Comparison of ENCODE assay signal across 20 cellular contexts in the genomic region with DNA sequence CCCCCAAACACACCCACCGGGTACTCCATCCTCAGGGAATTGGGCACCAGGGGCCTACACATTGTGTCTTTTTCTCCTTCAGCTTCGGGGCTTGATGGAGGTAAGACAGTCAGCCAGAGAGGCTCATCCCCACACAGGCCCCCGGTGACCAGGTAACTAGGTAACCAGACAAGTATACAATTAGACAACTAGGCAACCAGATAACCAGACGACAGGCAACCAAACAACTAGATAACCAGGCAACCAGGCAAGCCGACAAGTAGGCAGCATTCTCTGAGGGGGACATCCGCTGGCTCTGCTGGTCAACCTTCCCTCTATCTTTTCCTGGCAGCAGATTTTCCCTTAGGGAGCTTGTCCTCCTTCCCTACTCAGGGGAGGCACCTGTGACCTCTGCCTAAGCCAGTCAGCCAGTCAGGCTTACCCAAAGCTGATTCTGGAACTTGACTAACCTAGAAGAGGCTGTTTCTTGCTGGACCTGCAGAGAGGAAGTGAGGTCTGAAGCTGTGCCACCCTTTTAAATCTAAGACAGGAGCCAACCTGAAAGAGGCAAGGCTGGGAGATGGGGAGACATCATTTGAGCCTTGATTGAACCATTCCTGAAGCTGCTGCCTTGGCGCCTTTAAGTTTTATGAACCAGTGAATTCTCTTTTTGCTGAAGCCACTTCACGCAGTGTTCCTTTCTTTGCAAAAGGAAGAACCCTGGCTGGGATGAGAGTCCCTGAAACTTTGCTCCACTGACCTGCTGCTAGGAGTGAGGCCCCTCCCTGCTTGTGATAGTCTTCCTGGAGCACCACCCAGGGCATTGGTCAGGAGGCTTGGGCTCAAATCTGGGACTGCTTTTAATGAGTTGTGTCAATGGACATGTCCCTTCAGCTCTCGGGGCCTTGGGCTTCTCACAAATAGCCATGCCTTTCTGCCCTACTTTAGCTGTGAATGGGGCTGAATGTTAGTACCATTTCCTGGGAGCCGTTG. TPM values are rescaled to one million over a fixed set of nuclear protein-coding genes. Genes with fewer than 3 reads are reported as not detected.
DNase-seq lines count a peak whose midpoint lies in the region; ATAC-seq and TF ChIP-seq lines count a peak whose summit lies in the region.
"Had no signal": no experiment of that assay in that cellular context is flagged by ENCODE, and none has a peak within 500 bp of the region (broad histone marks: within the 10 kb centered on the region; RNA-seq: fewer than 3 reads in every experiment).

No MANE protein-coding gene starts in this region.

- no peak overlapping the region for H3K4me3 Mint-ChIP-seq in activated T-cell treated with anti-CD3 and anti-CD28 coated beads, Interleukin-2, amount 50 U/mL, for 72 hours
- no peak overlapping the region for H3K4me3 Mint-ChIP-seq in osteocyte (ENCODE audit: unreplicated experiment)
- H3K4me3 Mint-ChIP-seq: CD4-positive, alpha-beta memory T cell; dendritic cell treated with granulocyte-macrophage colony-stimulating factor and Interleukin-4, amounts not matched to agents 40 ng/mL and 50 ng/mL, for 4 days; natural killer cell had no signal

- no peaks in the 10 kb centered on the region for H3K27me3 ChIP-seq in KMS-11 (ENCODE audit: insufficient read depth, low read depth)

- peaks cover 66% of the 10 kb centered on the region for H3K4me1 ChIP-seq in KMS-11 (ENCODE audit: low read depth, poor library complexity, severe bottlenecking)

- no peaks in the 10 kb centered on the region for H4K20me1 ChIP-seq in KMS-11 (ENCODE audit: insufficient read depth)

- H3K4me2 ChIP-seq in KMS-11, result peak overlapping the region; percentile 73

- no peak for TF ChIP-seq POLR2A in erythroblast (IDR thresholded peaks at IDR 0.05; ENCODE audit: low read length)

- H3K36me3 Mint-ChIP-seq in activated T-cell treated with anti-CD3 and anti-CD28 coated beads, Interleukin-2, amount 50 U/mL, for 72 hours (ENCODE audit: insufficient read depth in 2 of 2), result no peaks in the 10 kb centered on the region
- no peaks in the 10 kb centered on the region for H3K36me3 Mint-ChIP-seq in osteocyte (ENCODE audit: unreplicated experiment)
- H3K36me3 Mint-ChIP-seq: CD4-positive, alpha-beta memory T cell; natural killer cell had no signal

- no peaks in the 10 kb centered on the region for H3K9me3 Mint-ChIP-seq in activated T-cell treated with anti-CD3 and anti-CD28 coated beads, Interleukin-2, amount 50 U/mL, for 72 hours
- H3K9me3 Mint-ChIP-seq in osteocyte (ENCODE audit: unreplicated experiment), result no peaks in the 10 kb centered on the region
- H3K9me3 Mint-ChIP-seq: CD4-positive, alpha-beta memory T cell; dendritic cell treated with granulocyte-macrophage colony-stimulating factor and Interleukin-4, amounts not matched to agents 40 ng/mL and 50 ng/mL, for 4 days; natural killer cell had no signal

- TF ChIP-seq CTCF in KMS-11 (conservative IDR thresholded peaks at IDR 0.05; ENCODE audit: low read depth, low read length), result no peak
- TF ChIP-seq CTCF in VCaP (conservative IDR thresholded peaks at IDR 0.05), result no peak
- TF ChIP-seq CTCF in osteocyte (IDR thresholded peaks at IDR 0.05), result no peak

- H3K4me3 ChIP-seq in KMS-11 (IDR thresholded peaks at IDR 0.05; ENCODE audit: insufficient read depth, low read depth, low read length), result no peak overlapping the region
- H3K4me3 ChIP-seq: tibial artery had no signal

- H3K27ac ChIP-seq in KMS-11, result peak overlapping the region; percentile 73
- peak overlapping the region; percentile 55 for H3K27ac ChIP-seq in VCaP
- H3K27ac ChIP-seq: tibial artery had no signal

- peak overlapping the region; percentile 6 for H3K27ac Mint-ChIP-seq in activated T-cell treated with anti-CD3 and anti-CD28 coated beads, Interleukin-2, amount 50 U/mL, for 72 hours
- H3K27ac Mint-ChIP-seq in osteocyte (ENCODE audit: unreplicated experiment), result no peak overlapping the region
- H3K27ac Mint-ChIP-seq: natural killer cell had no signal

- ATAC-seq in activated T-cell treated with anti-CD3 and anti-CD28 coated beads, Interleukin-2, amount 50 U/mL, for 72 hours (replicated peaks in 1 of 2), result no peak
- ATAC-seq: natural killer cell had no signal

- H3K36me3 ChIP-seq in KMS-11 (ENCODE audit: insufficient read depth), result no peaks in the 10 kb centered on the region
- H3K36me3 ChIP-seq: tibial artery had no signal

- H3K79me2 ChIP-seq in KMS-11 (ENCODE audit: insufficient read depth, low read depth), result no peaks in the 10 kb centered on the region

- no peak for DNase-seq in activated T-cell treated with anti-CD3 and anti-CD28 coated beads, Interleukin-2, amount 50 U/mL, for 72 hours
- no peak for DNase-seq in activated T-cell treated with anti-CD3 and anti-CD28 coated beads, Interleukin-2, amount 50 U/mL, for 48 hours
- DNase-seq in osteocyte (ENCODE audit: extremely low spot score, unreplicated experiment) (peak; percentile 63), retina (no peak), dedifferentiated amniotic fluid mesenchymal stem cell (ENCODE audit: extremely low spot score) (no peak), erythroblast (lab: John Stamatoyannopoulos, UW) (no peak)
- DNase-seq: activated CD4-positive, CD25-positive, alpha-beta regulatory T cell; activated effector memory CD4-positive, alpha-beta T cell treated with anti-CD3 and anti-CD28 coated beads, Interleukin-2, amount 50 U/mL, for 16 hours; CD4-positive, alpha-beta memory T cell; H7; natural killer cell; NCI-H2227 treated with DMSO at 0.1 percent for 48 hours; NCI-H748 treated with DMSO at 0.1 percent for 48 hours; stimulated activated CD4-positive, alpha-beta T cell treated with anti-CD3 and anti-CD28 coated beads, Interleukin-1b, Interleukin-23, amount 100 ng/mL, for 48 hours; stimulated activated naive CD4-positive, alpha-beta T cell; T1000 had no signal

- peaks cover 18% of the 10 kb centered on the region for H3K27me3 Mint-ChIP-seq in activated T-cell treated with anti-CD3 and anti-CD28 coated beads, Interleukin-2, amount 50 U/mL, for 72 hours (ENCODE audit: low read depth)
- H3K27me3 Mint-ChIP-seq in osteocyte (ENCODE audit: unreplicated experiment), result peaks cover 4% of the 10 kb centered on the region

- H3K4me1 Mint-ChIP-seq in activated T-cell treated with anti-CD3 and anti-CD28 coated beads, Interleukin-2, amount 50 U/mL, for 72 hours (ENCODE audit: low read depth), result peaks cover 31% of the 10 kb centered on the region
- H3K4me1 Mint-ChIP-seq in osteocyte (ENCODE audit: unreplicated experiment), result peaks cover 5% of the 10 kb centered on the region

- peak overlapping the region; percentile 34; the same call in 1 of the 2 replicates for H2AFZ ChIP-seq in KMS-11 (ENCODE audit: low read depth)

- H3K9ac ChIP-seq in KMS-11, result no peak overlapping the region; the same call in 1 of the 2 replicates

RNA-seq across cellular contexts. Expression of gene SMOX, which starts 36.9 kb away (rescaled TPM):
- total RNA-seq in activated T-cell treated with anti-CD3 and anti-CD28 coated beads, Interleukin-2, amount 50 U/mL, for 72 hours, result 10 to 100 TPM; 13.3 to 19.8 TPM
- total RNA-seq in osteocyte, result 14.5 and 14.8 TPM in 2 replicates
